ENCODE assay signal across 15 cellular contexts in the genomic region with DNA sequence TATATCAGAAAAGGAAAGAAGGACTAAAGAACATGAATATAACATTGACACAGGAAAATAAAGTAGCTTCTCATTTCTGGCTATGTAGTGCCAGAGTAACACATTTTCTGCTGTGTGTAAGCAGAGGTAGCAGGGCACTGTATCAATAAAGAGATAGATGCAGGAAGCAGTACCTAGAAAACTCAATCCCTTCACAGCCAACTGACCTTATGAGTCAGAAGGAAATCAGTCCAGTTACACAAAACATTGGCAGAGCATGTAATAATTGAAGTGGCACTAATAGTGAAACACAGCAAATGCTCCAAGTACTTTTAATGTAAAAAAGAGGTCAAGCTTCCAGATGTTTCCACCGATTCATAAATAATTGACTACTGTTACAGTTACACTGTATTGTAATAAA.
DNase-seq lines count a peak whose midpoint lies in the region; ATAC-seq, FAIRE-seq and TF ChIP-seq lines count a peak whose summit lies in the region.
"Had no signal": no experiment of that assay in that cellular context is flagged by ENCODE, and none has a peak within 500 bp of the region (broad histone marks: within the 10 kb centered on the region; RNA-seq: fewer than 3 reads in every experiment).

No MANE protein-coding gene starts in this region.

- no peaks in the 10 kb centered on the region for H3K36me3 ChIP-seq in esophagus squamous epithelium
- H3K36me3 ChIP-seq: suprapubic skin had no signal

- no peaks in the 10 kb centered on the region for H3K9me3 Mint-ChIP-seq in endothelial cell (ENCODE audit: unreplicated experiment)
- peaks cover 45% of the 10 kb centered on the region for H3K9me3 Mint-ChIP-seq in HFFc6
- H3K9me3 Mint-ChIP-seq: activated B cell treated with CpG ODN at 0.5 μM for 24 hours had no signal

- peak; percentile 71 for ATAC-seq in HG03175 (IDR thresholded peaks at IDR 0.05; ENCODE audit: unreplicated experiment)

- H3K9me3 ChIP-seq in esophagus squamous epithelium, result no peaks in the 10 kb centered on the region
- H3K9me3 ChIP-seq: suprapubic skin had no signal

- no peaks in the 10 kb centered on the region for H3K36me3 Mint-ChIP-seq in endothelial cell (ENCODE audit: low read depth, unreplicated experiment)
- H3K36me3 Mint-ChIP-seq in HFFc6 (ENCODE audit: low read depth), result no peaks in the 10 kb centered on the region

- intact Hi-C loops in esophagus squamous epithelium (cut with DNase I), result no loop called here

- DNase-seq in ACHN (peak; percentile 81), astrocyte of the cerebellum (ENCODE audit: low read depth) (peak; percentile 70), glomerular visceral epithelial cell (ENCODE audit: extremely low spot score) (peak; percentile 80), HTR-8/SVneo (ENCODE audit: insufficient read length, low spot score) (no peak), esophagus squamous epithelium (lab: John Stamatoyannopoulos, UW) (no peak), endothelial cell (ENCODE audit: low spot score) (no peak), HFFc6 (no peak)
- DNase-seq: activated B cell treated with CpG ODN at 0.5 μM for 24 hours; activated naive CD4-positive, alpha-beta T cell; central memory CD4-positive, alpha-beta T cell; NCI-H1105; stimulated activated CD4-positive, alpha-beta T cell treated with anti-CD3 and anti-CD28 coated beads, Interleukin-12 subunit alpha, Interleukin-12 subunit beta, amount 100 ng/mL, for 4 hours had no signal

- H3K27ac ChIP-seq in esophagus squamous epithelium, result no peak overlapping the region
- H3K27ac ChIP-seq: PC-9, suprapubic skin had no signal

- no peaks in the 10 kb centered on the region for H3K27me3 ChIP-seq in esophagus squamous epithelium
- H3K27me3 ChIP-seq: suprapubic skin had no signal

- FAIRE-seq in HTR-8/SVneo (lab: Jason Lieb, UNC), result no peak

- H3K4me1 Mint-ChIP-seq in endothelial cell (ENCODE audit: unreplicated experiment) (peaks cover 3% of the 10 kb centered on the region), HFFc6 (ENCODE audit: low read depth) (no peaks in the 10 kb centered on the region)
- H3K4me1 Mint-ChIP-seq: activated B cell treated with CpG ODN at 0.5 μM for 24 hours had no signal

- TF ChIP-seq CTCF in astrocyte of the cerebellum (IDR thresholded peaks at IDR 0.05; ENCODE audit: low read depth, low read length, missing control alignments), result no peak
- no peak for TF ChIP-seq CTCF in esophagus squamous epithelium (IDR thresholded peaks at IDR 0.05)
- no peak for TF ChIP-seq CTCF in endothelial cell (IDR thresholded peaks at IDR 0.05; ENCODE audit: unreplicated experiment)
- no peak for TF ChIP-seq CTCF in HFFc6 (IDR thresholded peaks at IDR 0.05)

- WGBS in esophagus squamous epithelium, 2 donors, result 23 to 36% methylated on average over 1 of the region's 1 CpG

- H3K27me3 Mint-ChIP-seq in endothelial cell (ENCODE audit: unreplicated experiment) (no peaks in the 10 kb centered on the region), HFFc6 (ENCODE audit: insufficient read depth) (no peaks in the 10 kb centered on the region)
- H3K27me3 Mint-ChIP-seq: activated B cell treated with CpG ODN at 0.5 μM for 24 hours had no signal

- H3K4me1 ChIP-seq in esophagus squamous epithelium, result no peaks in the 10 kb centered on the region
- H3K4me1 ChIP-seq: suprapubic skin had no signal

- in situ Hi-C loops in ACHN (cut with HindIII; ENCODE audit: low pct_ligation_motif_present, low pct_unique_long_range_greater_than_20kb, low sequenced_read_pairs) (no loop called here), astrocyte of the cerebellum (cut with HindIII; ENCODE audit: low sequenced_read_pairs) (no loop called here)

- H3K27ac Mint-ChIP-seq in endothelial cell (ENCODE audit: unreplicated experiment) (no peak overlapping the region), HFFc6 (no peak overlapping the region)
- H3K27ac Mint-ChIP-seq: activated B cell treated with CpG ODN at 0.5 μM for 24 hours had no signal

- H3K4me3 ChIP-seq in astrocyte of the cerebellum (ENCODE audit: low read depth, low read length) (no peak overlapping the region), esophagus squamous epithelium (no peak overlapping the region)
- H3K4me3 ChIP-seq: PC-9, suprapubic skin had no signal

- H3K4me3 Mint-ChIP-seq in endothelial cell (ENCODE audit: unreplicated experiment), result no peak overlapping the region
- no peak overlapping the region for H3K4me3 Mint-ChIP-seq in HFFc6
- H3K4me3 Mint-ChIP-seq: activated B cell treated with CpG ODN at 0.5 μM for 24 hours had no signal

- no peak for TF ChIP-seq POLR2A in esophagus squamous epithelium (IDR thresholded peaks at IDR 0.05)

Comparison
In these comparisons a context has a peak if more than half of its experiments do, and no peak if none do; other contexts are left out.
1. DNase-seq: peak in ACHN (single experiment), astrocyte of the cerebellum (single experiment) and glomerular visceral epithelial cell (single experiment); none in HTR-8/SVneo (single experiment), esophagus squamous epithelium (single experiment), endothelial cell (single experiment) and HFFc6 (single experiment).